In the genomic region with DNA sequence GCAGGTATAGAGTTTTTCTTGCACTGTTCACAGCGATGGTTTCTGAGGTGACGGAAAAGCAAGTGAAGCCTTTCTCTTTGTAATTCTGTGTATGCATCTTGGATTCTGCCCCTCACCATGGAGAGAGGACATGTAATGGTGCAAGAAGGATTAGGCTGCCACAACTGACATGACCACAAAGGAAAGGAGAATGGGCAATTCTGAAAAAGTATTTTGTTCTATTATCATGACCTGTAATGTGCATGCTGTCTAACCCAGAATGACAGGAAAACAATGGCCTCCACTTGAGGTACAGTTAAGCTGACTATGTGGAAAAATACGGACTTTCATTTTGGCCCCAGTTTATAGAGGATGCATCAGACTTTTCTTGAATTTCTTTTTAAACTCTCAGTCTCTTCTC, we compare ENCODE assay signal across 27 cellular contexts.
"Had no signal": no experiment of that assay in that cellular context is flagged by ENCODE, and none has a peak within 500 bp of the region (broad histone marks: within the 10 kb centered on the region; RNA-seq: fewer than 3 reads in every experiment).

No MANE protein-coding gene starts in this region.

- H3K4me3 Mint-ChIP-seq: naive thymus-derived CD4-positive, alpha-beta T cell; natural killer cell; nephron; neural crest cell; stimulated activated effector memory CD8-positive, alpha-beta T cell treated with anti-CD3 and anti-CD28 coated beads, Interleukin-12 subunit alpha, Interleukin-12 subunit beta, amount 100 ng/mL, for 72 hours; stimulated activated naive B cell treated with anti-CD40 and anti-IgM and Interleukin-4, amounts not matched to agents 10 μg/mL and 1 μg/mL and 100 μg/mL, for 72 hours; stimulated activated naive CD8-positive, alpha-beta T cell treated with anti-CD3 and anti-CD28 coated beads, Interleukin-15, Interleukin-2, amounts not matched to agents 100 ng/mL and 50 ng/mL, for 24 hours had no signal

- H3K27me3 ChIP-seq: neutrophil, pancreas, right lobe of liver, sigmoid colon, stomach, thyroid gland, tibial nerve, upper lobe of left lung, vagina had no signal

- H3K9me3 Mint-ChIP-seq: naive thymus-derived CD4-positive, alpha-beta T cell; natural killer cell; nephron; stimulated activated effector memory CD8-positive, alpha-beta T cell treated with anti-CD3 and anti-CD28 coated beads, Interleukin-12 subunit alpha, Interleukin-12 subunit beta, amount 100 ng/mL, for 72 hours; stimulated activated naive B cell treated with anti-CD40 and anti-IgM and Interleukin-4, amounts not matched to agents 10 μg/mL and 1 μg/mL and 100 μg/mL, for 72 hours; stimulated activated naive CD8-positive, alpha-beta T cell treated with anti-CD3 and anti-CD28 coated beads, Interleukin-15, Interleukin-2, amounts not matched to agents 100 ng/mL and 50 ng/mL, for 24 hours had no signal

- H3K36me3 Mint-ChIP-seq: naive thymus-derived CD4-positive, alpha-beta T cell; natural killer cell; stimulated activated effector memory CD8-positive, alpha-beta T cell treated with anti-CD3 and anti-CD28 coated beads, Interleukin-12 subunit alpha, Interleukin-12 subunit beta, amount 100 ng/mL, for 72 hours; stimulated activated naive B cell treated with anti-CD40 and anti-IgM and Interleukin-4, amounts not matched to agents 10 μg/mL and 1 μg/mL and 100 μg/mL, for 72 hours had no signal

- H3K4me3 ChIP-seq: pancreas, prostate gland, right lobe of liver, sigmoid colon, stomach, thoracic aorta, thyroid gland, tibial nerve, upper lobe of left lung, vagina had no signal

- H3K36me3 ChIP-seq: neutrophil, pancreas, prostate gland, right lobe of liver, sigmoid colon, stomach, thoracic aorta, thyroid gland, upper lobe of left lung, vagina had no signal

- H3K27ac Mint-ChIP-seq: naive thymus-derived CD4-positive, alpha-beta T cell; natural killer cell; nephron; stimulated activated effector memory CD8-positive, alpha-beta T cell treated with anti-CD3 and anti-CD28 coated beads, Interleukin-12 subunit alpha, Interleukin-12 subunit beta, amount 100 ng/mL, for 72 hours; stimulated activated naive B cell treated with anti-CD40 and anti-IgM and Interleukin-4, amounts not matched to agents 10 μg/mL and 1 μg/mL and 100 μg/mL, for 72 hours; stimulated activated naive CD8-positive, alpha-beta T cell treated with anti-CD3 and anti-CD28 coated beads, Interleukin-15, Interleukin-2, amounts not matched to agents 100 ng/mL and 50 ng/mL, for 24 hours had no signal

- H3K4me1 ChIP-seq: pancreas, prostate gland, right lobe of liver, sigmoid colon, stomach, thyroid gland, tibial nerve, upper lobe of left lung, vagina had no signal

- H3K27ac ChIP-seq: neutrophil, pancreas, prostate gland, right lobe of liver, sigmoid colon, stomach, thoracic aorta, thyroid gland, tibial nerve, upper lobe of left lung, vagina had no signal

- H3K27me3 Mint-ChIP-seq: stimulated activated naive B cell treated with anti-CD40 and anti-IgM and Interleukin-4, amounts not matched to agents 10 μg/mL and 1 μg/mL and 100 μg/mL, for 72 hours had no signal

- H3K4me1 Mint-ChIP-seq: naive thymus-derived CD4-positive, alpha-beta T cell; stimulated activated naive B cell treated with anti-CD40 and anti-IgM and Interleukin-4, amounts not matched to agents 10 μg/mL and 1 μg/mL and 100 μg/mL, for 72 hours had no signal

- DNase-seq: naive thymus-derived CD4-positive, alpha-beta T cell; natural killer cell; nucleus accumbens; pancreas; right cardiac atrium; right lobe of liver; sigmoid colon; small intestine; stimulated activated CD4-positive, alpha-beta T cell treated with anti-CD3 and anti-CD28 coated beads, Interleukin-15, amount 100 ng/mL, for 24 hours; stimulated activated CD4-positive, alpha-beta T cell treated with anti-CD3 and anti-CD28 coated beads, Interleukin-2, amount 100 ng/mL, for 24 hours; stimulated activated CD4-positive, alpha-beta T cell treated with anti-CD3 and anti-CD28 coated beads, Interleukin-2, amount 100 ng/mL, for 48 hours; stimulated activated CD4-positive, alpha-beta T cell treated with anti-CD3 and anti-CD28 coated beads, Interleukin-4, amount 100 ng/mL, for 24 hours; stimulated activated naive B cell treated with anti-CD40 and anti-IgM and Interleukin-4, amounts not matched to agents 10 μg/mL and 1 μg/mL and 100 μg/mL, for 72 hours; stimulated activated naive CD4-positive, alpha-beta T cell treated with Interleukin-2 at 50 U/mL for 16 hours; stomach; thyroid gland; trophoblast cell; upper lobe of left lung had no signal

- H3K9me3 ChIP-seq: neutrophil, pancreas, prostate gland, right lobe of liver, sigmoid colon, stomach, thoracic aorta, thyroid gland, tibial nerve, upper lobe of left lung, vagina had no signal
